10 cellular contexts compared by ENCODE assay signal in the genomic region with DNA sequence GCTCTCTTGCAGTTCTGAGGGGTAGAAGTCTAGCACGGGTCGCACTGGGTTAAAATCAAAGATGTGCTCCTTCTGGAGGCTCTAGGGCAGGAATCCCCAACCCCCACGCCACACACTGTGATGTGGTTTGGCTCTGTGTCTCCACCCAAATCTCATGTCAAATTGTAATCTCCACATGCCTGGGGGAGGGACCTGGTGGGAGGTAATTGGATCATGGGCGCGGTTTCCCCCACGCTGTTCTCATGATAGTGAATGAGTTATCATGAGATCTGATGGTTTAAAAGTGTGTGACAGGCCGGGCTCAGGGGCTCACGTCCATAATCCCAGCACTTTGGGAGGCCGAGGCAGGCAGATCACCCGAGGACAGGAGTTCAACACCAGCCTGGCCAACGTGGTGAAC. TPM values are rescaled to one million over a fixed set of nuclear protein-coding genes. Genes with fewer than 3 reads are reported as not detected.
DNase-seq lines count a peak whose midpoint lies in the region; ATAC-seq, FAIRE-seq and TF ChIP-seq lines count a peak whose summit lies in the region.
"Had no signal": no experiment of that assay in that cellular context is flagged by ENCODE, and none has a peak within 500 bp of the region (broad histone marks: within the 10 kb centered on the region; RNA-seq: fewer than 3 reads in every experiment).

No MANE protein-coding gene starts in this region.

- H3K9me1 ChIP-seq in K562 (ENCODE audit: control insufficient read depth, insufficient read depth, low read length): no peaks in the 10 kb centered on the region

- FAIRE-seq in K562 (lab: Jason Lieb, UNC): peak; percentile 54
- FAIRE-seq: GM18507 had no signal

- TF ChIP-seq CTCF in K562 (IDR thresholded peaks at IDR 0.05 in 2 of 3, conservative IDR thresholded peaks at IDR 0.05 in 1 of 3; ENCODE audit: insufficient read depth in 2 of 3, low read depth in 1 of 3, low read length in 3 of 3): no peak

- CTCF ChIA-PET in K562 (lab: Yijun Ruan, JAX; ENCODE audit: low intra/inter-chr PET ratio): no interaction called here

- H3K4me3 ChIP-seq in K562: no peak overlapping the region

- no peak for TF ChIP-seq POLR2A in K562 (conservative IDR thresholded peaks at IDR 0.05)

- in situ Hi-C loops in K562 (cut with MboI): no loop called here

- no peaks in the 10 kb centered on the region for H3K79me2 ChIP-seq in K562 (ENCODE audit: control insufficient read depth, insufficient read depth, low read length)

- 0% methylated on average over 10 of the region's 11 CpGs for WGBS in K562 (ENCODE audit: insufficient coverage, low coverage, missing lambda C conversion rate)

- ATAC-seq in K562: peak; percentile 69
- no peak for ATAC-seq in HG03175 (IDR thresholded peaks at IDR 0.05; ENCODE audit: unreplicated experiment)

- no peaks in the 10 kb centered on the region for H3K36me3 ChIP-seq in K562 (ENCODE audit: control insufficient read depth, insufficient read depth, low read length)

- POLR2A ChIA-PET in K562 (lab: Yijun Ruan, JAX): no interaction called here

- H3K27me3 ChIP-seq in K562 (ENCODE audit: control insufficient read depth in 2 of 2, insufficient read depth in 2 of 2, low read length in 2 of 2): no peaks in the 10 kb centered on the region

- H3K4me1 ChIP-seq in K562 (replicated peaks in 1 of 2; ENCODE audit: control insufficient read depth in 2 of 2, insufficient read depth in 2 of 2, low read length in 2 of 2): peaks cover 6 to 13% of the 10 kb centered on the region in 2 experiments; a peak in 3 of 5 replicates

- no peaks in the 10 kb centered on the region for H3K9me3 ChIP-seq in K562 (replicated peaks; ENCODE audit: control insufficient read depth, insufficient read depth, low read depth, low read length)

- TF ChIP-seq RAD21 in K562 (CRISPR knock-in tag; conservative IDR thresholded peaks at IDR 0.05 in 1 of 2, IDR thresholded peaks at IDR 0.05 in 1 of 2): no peak

- no peak overlapping the region for H2AFZ ChIP-seq in K562 (ENCODE audit: low read depth, low read length)

- no TSS peak for BruUV-seq in K562 (replicated peaks; lab: Mats Ljungman, UMichigan)

- DNase-seq in EH (ENCODE audit: low read depth) (peak; percentile 8), K562 (ENCODE audit: extremely low read depth in 1 of 4, low spot score in 3 of 4) (peak in 1 of 4 experiments; percentile 59), EL (no peak), OCI-M2 (lab: John Stamatoyannopoulos, UW; ENCODE audit: unreplicated experiment) (no peak), globus pallidus (ENCODE audit: low spot score) (no peak)
- peak; percentile 20 to 43 for DNase-seq in activated CD4-positive, alpha-beta T cell treated with anti-CD3 and anti-CD28 coated beads for 4 hours
- peak; percentile 37 for DNase-seq in stimulated activated CD4-positive, alpha-beta T cell treated with anti-CD3 and anti-CD28 coated beads, Interleukin-1b, Interleukin-23, amount 100 ng/mL, for 48 hours
- DNase-seq: NCI-H187 treated with DMSO at 0.1 percent for 48 hours had no signal

- TF ChIP-seq EP300 in K562 (IDR thresholded peaks at IDR 0.05; ENCODE audit: low read length): no peak

- H3K4me2 ChIP-seq in K562 (ENCODE audit: insufficient read depth, low read length): no peak overlapping the region

- peak overlapping the region in 1 of 2 experiments; percentile 41; a peak in 1 of 4 replicates for H3K9ac ChIP-seq in K562 (ENCODE audit: insufficient read depth in 1 of 2, low read depth in 2 of 2, low read length in 2 of 2)

- no peaks in the 10 kb centered on the region for H4K20me1 ChIP-seq in K562 (replicated peaks; ENCODE audit: control insufficient read depth, insufficient read depth, low read length)

- intact Hi-C loops in K562 (cut with micrococcal nuclease): no loop called here

- no peak overlapping the region for H3K27ac ChIP-seq in K562 (ENCODE audit: extremely low read depth, low read depth, low read length)

TF ChIP-seq in K562, 482 proteins besides CTCF, POLR2A, EP300 and RAD21 (continues in another document):
- TF ChIP-seq CBFA2T2 (conservative IDR thresholded peaks at IDR 0.05): no peak
- TF ChIP-seq, protein P1, sequence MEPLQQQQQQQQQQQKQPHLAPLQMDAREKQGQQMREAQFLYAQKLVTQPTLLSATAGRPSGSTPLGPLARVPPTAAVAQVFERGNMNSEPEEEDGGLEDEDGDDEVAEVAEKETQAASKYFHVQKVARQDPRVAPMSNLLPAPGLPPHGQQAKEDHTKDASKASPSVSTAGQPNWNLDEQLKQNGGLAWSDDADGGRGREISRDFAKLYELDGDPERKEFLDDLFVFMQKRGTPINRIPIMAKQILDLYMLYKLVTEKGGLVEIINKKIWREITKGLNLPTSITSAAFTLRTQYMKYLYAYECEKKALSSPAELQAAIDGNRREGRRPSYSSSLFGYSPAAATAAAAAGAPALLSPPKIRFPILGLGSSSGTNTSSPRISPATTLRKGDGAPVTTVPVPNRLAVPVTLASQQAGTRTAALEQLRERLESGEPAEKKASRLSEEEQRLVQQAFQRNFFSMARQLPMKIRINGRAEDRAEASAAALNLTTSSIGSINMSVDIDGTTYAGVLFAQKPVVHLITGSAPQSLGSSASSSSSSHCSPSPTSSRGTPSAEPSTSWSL (CRISPR knock-in tag; IDR thresholded peaks at IDR 0.05; ENCODE audit: borderline replicate concordance): no peak
- no peak for TF ChIP-seq BRD4 (IDR thresholded peaks at IDR 0.05)
- no peak for TF ChIP-seq IFI16 (CRISPR knock-in tag; IDR thresholded peaks at IDR 0.05)
- TF ChIP-seq POLR3A (IDR thresholded peaks at IDR 0.05; ENCODE audit: borderline replicate concordance, extremely low read depth, insufficient read depth, insufficient read length): no peak
- no peak for TF ChIP-seq SIRT6 (IDR thresholded peaks at IDR 0.05; ENCODE audit: low read depth, low read length)
- TF ChIP-seq, protein P2, sequence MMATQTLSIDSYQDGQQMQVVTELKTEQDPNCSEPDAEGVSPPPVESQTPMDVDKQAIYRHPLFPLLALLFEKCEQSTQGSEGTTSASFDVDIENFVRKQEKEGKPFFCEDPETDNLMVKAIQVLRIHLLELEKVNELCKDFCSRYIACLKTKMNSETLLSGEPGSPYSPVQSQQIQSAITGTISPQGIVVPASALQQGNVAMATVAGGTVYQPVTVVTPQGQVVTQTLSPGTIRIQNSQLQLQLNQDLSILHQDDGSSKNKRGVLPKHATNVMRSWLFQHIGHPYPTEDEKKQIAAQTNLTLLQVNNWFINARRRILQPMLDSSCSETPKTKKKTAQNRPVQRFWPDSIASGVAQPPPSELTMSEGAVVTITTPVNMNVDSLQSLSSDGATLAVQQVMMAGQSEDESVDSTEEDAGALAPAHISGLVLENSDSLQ (IDR thresholded peaks at IDR 0.05): peak; percentile 48
- TF ChIP-seq TFAM (CRISPR knock-in tag; conservative IDR thresholded peaks at IDR 0.05): no peak
- TF ChIP-seq DPF2 (IDR thresholded peaks at IDR 0.05): 0 out of 2 replicates have a peak, but pooled peaks have one; percentile 32
- no peak for TF ChIP-seq KDM4B (IDR thresholded peaks at IDR 0.05; ENCODE audit: borderline replicate concordance in 2 of 2, low read depth in 1 of 2)
- no peak for TF ChIP-seq POU5F1 (IDR thresholded peaks at IDR 0.05; ENCODE audit: borderline replicate concordance, low read depth, low read length, partially characterized antibody)
- TF ChIP-seq BMI1 (IDR thresholded peaks at IDR 0.05; ENCODE audit: low read length): no peak
- TF ChIP-seq POLR2G (IDR thresholded peaks at IDR 0.05; ENCODE audit: low read depth, low read length): no peak
- no peak for TF ChIP-seq NCOA1 (IDR thresholded peaks at IDR 0.05; ENCODE audit: low read depth)
- TF ChIP-seq HDAC1 (IDR thresholded peaks at IDR 0.05): no peak
- no peak for TF ChIP-seq ZNF699 (CRISPR knock-in tag; IDR thresholded peaks at IDR 0.05; ENCODE audit: insufficient replicate concordance)

RNA-seq across cellular contexts. Expression of gene CALM3, which starts 26.6 kb away (rescaled TPM):
- 68.2 and 118 TPM in 2 replicates for total RNA-seq in K562 (2011; cell fraction: chromatin; rRNA removed; ENCODE audit: low replicate concordance)
- total RNA-seq in K562 (2011; cell fraction: nucleolus; rRNA removed): 47.8 and 53.5 TPM in 2 replicates
- total RNA-seq in K562 (2011; cell fraction: nucleoplasm; rRNA removed): 91.9 and 153 TPM in 2 replicates
- total RNA-seq in K562 (2014; rRNA removed) (149 and 180 TPM in 2 replicates), K562 (2014; rRNA removed; fragmentation: Illumina TruSeq; extraction: Trizol) (126 and 150 TPM in 2 replicates), K562 (2015; rRNA removed; fragmentation: Illumina TruSeq; extraction: Trizol) (154 and 156 TPM in 2 replicates), K562 (2021) (277 TPM in 2 replicates)
- polyA plus RNA-seq in K562 (2011; rRNA removed) (255 and 327 TPM in 2 replicates), K562 (2014; fragmentation: Illumina TruSeq; extraction: Trizol) (307 and 350 TPM in 2 replicates), K562 (2014; fragmentation: Nextera tagmentation; extraction: Ambion mirVana) (10 to 100 TPM; 34.6 to 40.2 TPM), K562 (2014; rRNA removed) (266 and 273 TPM in 2 replicates)
- 230 and 235 TPM in 2 replicates for polyA plus RNA-seq in K562 (2011; cell fraction: cytosol; rRNA removed)
- polyA plus RNA-seq in K562 (2011; cell fraction: nucleus; rRNA removed): 152 and 155 TPM in 2 replicates
- 203 and 388 TPM in 2 replicates for polyA plus RNA-seq in K562 (2012)
- 333 and 438 TPM in 2 replicates for polyA minus RNA-seq in K562 (2011; rRNA and poly(A)+ RNA removed)
- 82.3 and 91.6 TPM in 2 replicates for polyA minus RNA-seq in K562 (2011; cell fraction: cytosol; rRNA and poly(A)+ RNA removed)
- polyA minus RNA-seq in K562 (2011; cell fraction: nucleus; rRNA and poly(A)+ RNA removed): 20.3 and 36.9 TPM in 2 replicates

RNA-seq across cellular contexts. Expression of gene PTGIR, which starts 50.4 kb away (rescaled TPM):
- 3.0 and 9.9 TPM in 2 replicates for total RNA-seq in K562 (2011; cell fraction: chromatin; rRNA removed; ENCODE audit: low replicate concordance)
- 4.3 and 7.3 TPM in 2 replicates for total RNA-seq in K562 (2011; cell fraction: nucleolus; rRNA removed)
- total RNA-seq in K562 (2011; cell fraction: nucleoplasm; rRNA removed): 3.1 and 3.6 TPM in 2 replicates
- 0.61 and 1.5 TPM in 2 replicates for total RNA-seq in K562 (2014; rRNA removed)
- total RNA-seq in K562 (2014; rRNA removed; fragmentation: Illumina TruSeq; extraction: Trizol): 0.18 and 0.45 TPM in 2 replicates
- 0.30 and 0.36 TPM in 2 replicates for total RNA-seq in K562 (2015; rRNA removed; fragmentation: Illumina TruSeq; extraction: Trizol)
- 1.4 and 1.9 TPM in 2 replicates for total RNA-seq in K562 (2021)
- polyA plus RNA-seq in K562 (2011; rRNA removed): 1.7 and 2.0 TPM in 2 replicates
- 1.6 and 7.6 TPM in 2 replicates for polyA plus RNA-seq in K562 (2011; cell fraction: cytosol; rRNA removed)
- polyA plus RNA-seq in K562 (2011; cell fraction: nucleus; rRNA removed): 3.7 and 12.1 TPM in 2 replicates
- polyA plus RNA-seq in K562 (2012): 0.46 and 0.89 TPM in 2 replicates
- 0.58 and 0.65 TPM in 2 replicates for polyA plus RNA-seq in K562 (2014; fragmentation: Illumina TruSeq; extraction: Trizol)
- polyA plus RNA-seq in K562 (2014; fragmentation: Nextera tagmentation; extraction: Ambion mirVana): under 1 TPM in 1 of 2 experiments, not detected in 1; 0.11 TPM
- 1.7 and 3.4 TPM in 2 replicates for polyA plus RNA-seq in K562 (2014; rRNA removed)
- polyA minus RNA-seq in K562 (2011; rRNA and poly(A)+ RNA removed): 0.24 and 0.35 TPM in 2 replicates
- polyA minus RNA-seq in K562 (2011; cell fraction: cytosol; rRNA and poly(A)+ RNA removed): 0.38 TPM in 1 of 2 replicates, not detected in the other
- polyA minus RNA-seq in K562 (2011; cell fraction: nucleus; rRNA and poly(A)+ RNA removed): 1.1 and 1.2 TPM in 2 replicates

Comparison
In these comparisons a context has a peak if more than half of its experiments do, and no peak if none do; other contexts are left out.
1. DNase-seq: peak in EH (single experiment), activated CD4-positive, alpha-beta T cell treated with anti-CD3 and anti-CD28 coated beads for 4 hours (2 of 2) and stimulated activated CD4-positive, alpha-beta T cell treated with anti-CD3 and anti-CD28 coated beads, Interleukin-1b, Interleukin-23, amount 100 ng/mL, for 48 hours (single experiment); none in EL (single experiment), OCI-M2 (single experiment) and globus pallidus (single experiment).